Comparison of ENCODE assay signal across 25 cellular contexts in the genomic region with DNA sequence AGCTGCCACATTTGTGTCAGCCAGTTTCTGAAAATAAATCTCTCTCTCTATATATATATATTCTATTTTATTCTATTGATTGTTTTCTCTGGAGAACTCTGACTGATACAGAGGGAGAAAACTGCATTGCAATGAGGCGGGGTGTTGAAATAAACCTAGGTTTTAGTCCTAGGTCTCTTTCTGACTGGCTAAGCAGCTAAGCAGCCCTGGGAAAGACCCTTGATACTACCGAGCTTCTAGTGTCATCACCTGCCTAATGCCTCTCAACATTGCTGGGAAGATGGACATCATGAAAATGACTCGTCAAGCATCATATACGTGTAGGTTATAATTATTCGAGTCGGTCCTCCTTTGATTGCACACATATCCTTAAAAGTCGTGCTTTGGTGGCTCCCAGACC.
"Had no signal": no experiment of that assay in that cellular context is flagged by ENCODE, and none has a peak within 500 bp of the region (broad histone marks: within the 10 kb centered on the region; RNA-seq: fewer than 3 reads in every experiment).

No MANE protein-coding gene starts in this region.

- H3K27ac Mint-ChIP-seq: immature natural killer cell; mesothelial cell of epicardium; naive B cell; naive thymus-derived CD8-positive, alpha-beta T cell had no signal

- H3K36me3 ChIP-seq: colonic mucosa, esophagus squamous epithelium, gastrocnemius medialis, heart right ventricle, left lung, lower lobe of right lung had no signal

- H3K4me1 Mint-ChIP-seq: immature natural killer cell; naive B cell; naive thymus-derived CD8-positive, alpha-beta T cell had no signal

- H3K4me3 Mint-ChIP-seq: immature natural killer cell; mesothelial cell of epicardium; naive B cell; naive thymus-derived CD8-positive, alpha-beta T cell had no signal

- ATAC-seq: gastrocnemius medialis; heart right ventricle; left colon; left lung; left ventricle myocardium superior; lower lobe of right lung; mucosa of descending colon; naive thymus-derived CD8-positive, alpha-beta T cell had no signal

- H3K36me3 Mint-ChIP-seq: naive B cell had no signal

- H3K27ac ChIP-seq: colonic mucosa, dorsolateral prefrontal cortex, esophagus squamous epithelium, gastrocnemius medialis, heart right ventricle, left lung, lower lobe of right lung had no signal

- DNase-seq: colonic mucosa; dermis blood vessel endothelial cell; dorsolateral prefrontal cortex; effector CD4-positive, alpha-beta T cell; effector memory CD4-positive, alpha-beta T cell; esophagus squamous epithelium; foreskin fibroblast; foreskin melanocyte; gastrocnemius medialis; head of caudate nucleus; heart right ventricle; hippocampal formation; immature natural killer cell; islet precursor cell; kidney; kidney glomerular epithelial cell; left colon; left lung; left ventricle myocardium superior; lower lobe of right lung; mesenchymal stem cell; mucosa of descending colon; naive B cell; naive thymus-derived CD8-positive, alpha-beta T cell had no signal

- H3K4me1 ChIP-seq: colonic mucosa, esophagus squamous epithelium, gastrocnemius medialis, heart right ventricle, left lung, lower lobe of right lung had no signal

- H3K9me3 ChIP-seq: colonic mucosa, esophagus squamous epithelium, gastrocnemius medialis, left lung, lower lobe of right lung, mucosa of descending colon had no signal

- H3K4me3 ChIP-seq: colonic mucosa, dorsolateral prefrontal cortex, esophagus squamous epithelium, gastrocnemius medialis, heart right ventricle, left lung, lower lobe of right lung, mucosa of descending colon had no signal

- H3K27me3 ChIP-seq: colonic mucosa, esophagus squamous epithelium, gastrocnemius medialis, heart right ventricle, left lung had no signal

- H3K9me3 Mint-ChIP-seq: mesothelial cell of epicardium had no signal
